16 cellular contexts compared by ENCODE assay signal in the genomic region with DNA sequence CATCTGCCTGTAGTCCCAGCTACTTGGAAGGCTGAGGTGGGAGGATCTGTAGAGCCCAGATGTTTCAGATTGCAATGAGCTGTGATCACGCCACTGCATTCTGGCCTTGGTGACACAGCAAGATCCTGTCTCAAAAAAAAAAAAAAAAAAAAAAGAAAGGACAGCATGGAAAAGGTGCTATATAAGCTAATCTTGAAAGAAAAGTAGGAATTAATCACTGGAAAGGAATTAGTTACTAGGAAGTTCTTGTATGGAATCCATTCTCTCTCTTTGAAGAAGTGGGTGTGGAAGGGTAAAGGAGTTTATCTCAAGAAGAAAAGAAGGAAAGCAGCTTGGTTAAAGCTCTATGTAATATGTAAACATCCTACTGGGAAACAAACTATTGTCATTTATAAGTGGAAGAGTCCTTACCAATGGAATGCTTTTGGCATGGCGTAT.
DNase-seq lines count a peak whose midpoint lies in the region; ATAC-seq, FAIRE-seq and TF ChIP-seq lines count a peak whose summit lies in the region.
"Had no signal": no experiment of that assay in that cellular context is flagged by ENCODE, and none has a peak within 500 bp of the region (broad histone marks: within the 10 kb centered on the region; RNA-seq: fewer than 3 reads in every experiment).

No MANE protein-coding gene starts in this region.

- H3K27me3 ChIP-seq in HUES48 (ENCODE audit: control insufficient read depth, insufficient read depth, low read length) (no peaks in the 10 kb centered on the region), brain microvascular endothelial cell (replicated peaks) (no peaks in the 10 kb centered on the region), A673 (replicated peaks; ENCODE audit: insufficient read depth, low read depth, low read length, poor library complexity) (no peaks in the 10 kb centered on the region), WERI-Rb-1 (ENCODE audit: insufficient read depth, low read depth, severe bottlenecking) (no peaks in the 10 kb centered on the region)

- no peak for TF ChIP-seq CTCF in brain microvascular endothelial cell (IDR thresholded peaks at IDR 0.05; ENCODE audit: low read depth, low read length, missing control alignments)
- no peak for TF ChIP-seq CTCF in A673 (conservative IDR thresholded peaks at IDR 0.05; ENCODE audit: low read depth, low read length)
- no peak for TF ChIP-seq CTCF in kidney (IDR thresholded peaks at IDR 0.05; ENCODE audit: borderline replicate concordance, extremely low read depth, insufficient read depth)
- no peak for TF ChIP-seq CTCF in WERI-Rb-1 (IDR thresholded peaks at IDR 0.05; ENCODE audit: low read depth, low read length)

- H3K9me3 ChIP-seq in HUES48 (ENCODE audit: control insufficient read depth, insufficient read depth, low read length) (no peaks in the 10 kb centered on the region), A673 (ENCODE audit: low read depth, low read length, poor library complexity, severe bottlenecking) (no peaks in the 10 kb centered on the region), kidney (ENCODE audit: control insufficient read depth in 1 of 2, low read length in 2 of 2) (no peaks in the 10 kb centered on the region), WERI-Rb-1 (ENCODE audit: severe bottlenecking) (no peaks in the 10 kb centered on the region)

- BruUV-seq in A673 (replicated peaks; lab: Mats Ljungman, UMichigan) = no TSS peak

- DNase-seq in Caki2 (ENCODE audit: low read depth) (peak; percentile 78), brain microvascular endothelial cell (peak; percentile 7), kidney tubule cell (ENCODE audit: low spot score) (peak; percentile 88), A673 (ENCODE audit: low spot score) (no peak), left colon (no peak), kidney (no peak), WERI-Rb-1 (no peak)
- DNase-seq: activated CD8-positive, alpha-beta T cell treated with anti-CD3 and anti-CD28 coated beads, Interleukin-2, amount 10 ng/mL, durations not matched to agents 7 days and 5 days; activated effector memory CD4-positive, alpha-beta T cell treated with Interleukin-2 at 50 U/mL for 16 hours; AML-193; DMS 273 treated with DMSO at 0.1 percent for 48 hours; natural killer cell; NCI-H2081 treated with DMSO at 0.1 percent for 48 hours; SHP77 had no signal

- H3K4me3 ChIP-seq in HUES48 (ENCODE audit: low read depth, low read length) (no peak overlapping the region), brain microvascular endothelial cell (ENCODE audit: low read depth, low read length) (no peak overlapping the region), A673 (ENCODE audit: low read depth, low read length, poor library complexity, severe bottlenecking) (no peak overlapping the region), kidney (ENCODE audit: low read length in 2 of 2) (no peak overlapping the region), WERI-Rb-1 (ENCODE audit: low read depth, low read length) (no peak overlapping the region)

- intact Hi-C loops in A673 (cut with micrococcal nuclease; ENCODE audit: unreplicated experiment) (no loop called here), left colon (cut with DNase I, micrococcal nuclease) (no loop called here), kidney (cut with DNase I) (no loop called here)

- H3K4me1 ChIP-seq in HUES48 (ENCODE audit: control insufficient read depth, insufficient read depth, low read length) (peaks cover 11% of the 10 kb centered on the region), A673 (ENCODE audit: insufficient read depth, low read length, poor library complexity, severe bottlenecking) (no peaks in the 10 kb centered on the region), kidney (ENCODE audit: control insufficient read depth in 1 of 2, insufficient read depth in 1 of 2, low read depth in 1 of 2, low read length in 2 of 2) (no peaks in the 10 kb centered on the region)

- H3K36me3 ChIP-seq in HUES48 (ENCODE audit: control insufficient read depth, insufficient read depth, low read length) (no peaks in the 10 kb centered on the region), brain microvascular endothelial cell (replicated peaks) (no peaks in the 10 kb centered on the region), A673 (ENCODE audit: insufficient read depth, low read length, poor library complexity, severe bottlenecking) (no peaks in the 10 kb centered on the region), kidney (ENCODE audit: control insufficient read depth in 1 of 2, insufficient read depth in 2 of 2, low read length in 2 of 2) (no peaks in the 10 kb centered on the region), WERI-Rb-1 (no peaks in the 10 kb centered on the region)

- CTCF ChIA-PET in A673 (lab: Charles Lee) = interaction anchor here (0.6 kb wide), 1 partner anchor 887 kb away, joined by 3 read pairs; no protein-coding TSS in a partner anchor

- H3K9ac ChIP-seq in HUES48 (ENCODE audit: low read depth, low read length) (no peak overlapping the region), kidney (ENCODE audit: low read length in 2 of 2) (no peak overlapping the region)

- in situ Hi-C loops in Caki2 (cut with HindIII; ENCODE audit: low pct_unique_long_range_greater_than_20kb, low sequenced_read_pairs) = no loop called here
- in situ Hi-C loops in brain microvascular endothelial cell (cut with HindIII; ENCODE audit: low pct_ligation_motif_present, low sequenced_read_pairs) = no loop called here

- peak overlapping the region; percentile 79 for H3K27ac ChIP-seq in HUES48 (ENCODE audit: low read depth, low read length)
- H3K27ac ChIP-seq in brain microvascular endothelial cell = no peak overlapping the region
- no peak overlapping the region for H3K27ac ChIP-seq in A673 (ENCODE audit: low read depth, low read length, poor library complexity, severe bottlenecking)
- H3K27ac ChIP-seq in kidney (ENCODE audit: low read depth in 2 of 2, low read length in 2 of 2) = no peak overlapping the region
- no peak overlapping the region for H3K27ac ChIP-seq in WERI-Rb-1

- FAIRE-seq in kidney (lab: Jason Lieb, UNC) = no peak

- POLR2A ChIA-PET in A673 (lab: Charles Lee; ENCODE audit: low non-redundant PET) = no interaction called here

- ATAC-seq in left colon = no peak
- ATAC-seq: activated CD8-positive, alpha-beta T cell treated with anti-CD3 and anti-CD28 coated beads, Interleukin-2, amount 10 ng/mL, durations not matched to agents 7 days and 5 days; left lobe of liver; natural killer cell had no signal

Comparison
In these comparisons a context has a peak if more than half of its experiments do, and no peak if none do; other contexts are left out.
1. DNase-seq: peak in Caki2 (single experiment), brain microvascular endothelial cell (single experiment) and kidney tubule cell (single experiment); none in A673 (single experiment), left colon (0 of 2), kidney (single experiment) and WERI-Rb-1 (single experiment).